11 cellular contexts compared by ENCODE assay signal in genomic region chr12:124422142-124422569, GRCh38.
DNase-seq lines count a peak whose midpoint lies in the region; ATAC-seq and TF ChIP-seq lines count a peak whose summit lies in the region.
"Had no signal": no experiment of that assay in that cellular context is flagged by ENCODE, and none has a peak within 500 bp of the region (broad histone marks: within the 10 kb centered on the region; RNA-seq: fewer than 3 reads in every experiment).

No MANE protein-coding gene starts in this region.

- no peak overlapping the region for H3K4me3 Mint-ChIP-seq in activated CD8-positive, alpha-beta T cell treated with anti-CD3 and anti-CD28 coated beads, Interleukin-2, amount 10 ng/mL, durations not matched to agents 7 days and 5 days
- H3K4me3 Mint-ChIP-seq: activated T-cell treated with anti-CD3 and anti-CD28 coated beads, Interleukin-2, amount 50 U/mL, for 72 hours had no signal

- H3K36me3 ChIP-seq in hepatocyte (replicated peaks; ENCODE audit: insufficient read depth, low read depth) (no peaks in the 10 kb centered on the region), suprapubic skin (peaks cover 73% of the 10 kb centered on the region)

- H3K4me1 Mint-ChIP-seq in activated CD8-positive, alpha-beta T cell treated with anti-CD3 and anti-CD28 coated beads, Interleukin-2, amount 10 ng/mL, durations not matched to agents 7 days and 5 days (ENCODE audit: low read depth): no peaks in the 10 kb centered on the region

- no peaks in the 10 kb centered on the region for H3K27me3 ChIP-seq in hepatocyte
- H3K27me3 ChIP-seq in suprapubic skin: no peaks in the 10 kb centered on the region

- no peak overlapping the region for H3K4me3 ChIP-seq in hepatocyte
- H3K4me3 ChIP-seq in suprapubic skin: peak overlapping the region; percentile 38

- no peak overlapping the region for H3K27ac Mint-ChIP-seq in activated CD8-positive, alpha-beta T cell treated with anti-CD3 and anti-CD28 coated beads, Interleukin-2, amount 10 ng/mL, durations not matched to agents 7 days and 5 days
- H3K27ac Mint-ChIP-seq: activated T-cell treated with anti-CD3 and anti-CD28 coated beads, Interleukin-2, amount 50 U/mL, for 72 hours had no signal

- no peaks in the 10 kb centered on the region for H3K9me2 ChIP-seq in hepatocyte (replicated peaks; ENCODE audit: insufficient read depth)

- TF ChIP-seq CTCF in hepatocyte (IDR thresholded peaks at IDR 0.05; ENCODE audit: poor library complexity) (no peak), suprapubic skin (IDR thresholded peaks at IDR 0.05) (no peak)

- peak; percentile 11 for ATAC-seq in SK-N-SH treated with all-trans-retinoic acid at 6 μM for 48 hours
- ATAC-seq in GM18498 (IDR thresholded peaks at IDR 0.05; ENCODE audit: unreplicated experiment): no peak
- ATAC-seq in activated CD8-positive, alpha-beta T cell treated with anti-CD3 and anti-CD28 coated beads, Interleukin-2, amount 10 ng/mL, durations not matched to agents 7 days and 5 days: no peak
- ATAC-seq: activated T-cell treated with anti-CD3 and anti-CD28 coated beads, Interleukin-2, amount 50 U/mL, for 72 hours; stimulated activated naive CD8-positive, alpha-beta T cell treated with anti-CD3 and anti-CD28 coated beads, Interleukin-15, Interleukin-2, amounts not matched to agents 100 U/mL and 50 U/mL, for 24 hours had no signal

- peaks cover 21% of the 10 kb centered on the region for H3K36me3 Mint-ChIP-seq in activated CD8-positive, alpha-beta T cell treated with anti-CD3 and anti-CD28 coated beads, Interleukin-2, amount 10 ng/mL, durations not matched to agents 7 days and 5 days (ENCODE audit: low read depth)

- peaks cover 14% of the 10 kb centered on the region for H3K79me2 ChIP-seq in hepatocyte

- H3K27me3 Mint-ChIP-seq in activated CD8-positive, alpha-beta T cell treated with anti-CD3 and anti-CD28 coated beads, Interleukin-2, amount 10 ng/mL, durations not matched to agents 7 days and 5 days (ENCODE audit: low read depth): no peaks in the 10 kb centered on the region

- CTCF ChIA-PET in activated CD8-positive, alpha-beta T cell treated with anti-CD3 and anti-CD28 coated beads, Interleukin-2, amount 10 ng/mL, durations not matched to agents 7 days and 5 days (lab: Charles Lee): no interaction called here

- H4K20me1 ChIP-seq in hepatocyte (ENCODE audit: insufficient read depth, poor library complexity, severe bottlenecking): no peaks in the 10 kb centered on the region

- H3K27ac ChIP-seq in hepatocyte (peak overlapping the region; percentile 93), suprapubic skin (peak overlapping the region; percentile 89)

- no peak for TF ChIP-seq POLR2A in suprapubic skin (IDR thresholded peaks at IDR 0.05)

- POLR2A ChIA-PET in activated CD8-positive, alpha-beta T cell treated with anti-CD3 and anti-CD28 coated beads, Interleukin-2, amount 10 ng/mL, durations not matched to agents 7 days and 5 days (lab: Charles Lee): no interaction called here

- peaks cover 19% of the 10 kb centered on the region for H3K4me1 ChIP-seq in hepatocyte (ENCODE audit: insufficient read depth)
- peaks cover 48% of the 10 kb centered on the region for H3K4me1 ChIP-seq in suprapubic skin

- 80% methylated on average over 15 of the region's 16 CpGs for WGBS in hepatocyte (ENCODE audit: low lambda C conversion rate, missing lambda C conversion rate)
- no CpG with 5 or more reads among the region's 16 CpGs for WGBS in suprapubic skin

- no peak for TF ChIP-seq EP300 in suprapubic skin (IDR thresholded peaks at IDR 0.05)

- no peaks in the 10 kb centered on the region for H3K9me3 Mint-ChIP-seq in activated CD8-positive, alpha-beta T cell treated with anti-CD3 and anti-CD28 coated beads, Interleukin-2, amount 10 ng/mL, durations not matched to agents 7 days and 5 days (ENCODE audit: insufficient read depth)
- H3K9me3 Mint-ChIP-seq: activated T-cell treated with anti-CD3 and anti-CD28 coated beads, Interleukin-2, amount 50 U/mL, for 72 hours had no signal

- peak; percentile 63 for DNase-seq in HK-2 (ENCODE audit: unreplicated experiment)
- peak; percentile 72 for DNase-seq in hepatocyte (ENCODE audit: low spot score)
- no peak for DNase-seq in suprapubic skin (ENCODE audit: low spot score in 2 of 2)
- DNase-seq in occipital lobe (lab: John Stamatoyannopoulos, UW): no peak
- DNase-seq in activated CD4-positive, alpha-beta T cell treated with anti-CD3 and anti-CD28 coated beads, Interleukin-2, amount 50 U/mL, for 1 hour: no peak
- no peak for DNase-seq in activated CD8-positive, alpha-beta T cell treated with anti-CD3 and anti-CD28 coated beads, Interleukin-2, amount 10 ng/mL, durations not matched to agents 7 days and 5 days
- DNase-seq: activated T-cell treated with anti-CD3 and anti-CD28 coated beads, Interleukin-2, amount 50 U/mL, for 72 hours; NCI-H1436 treated with DMSO at 0.1 percent for 48 hours; stimulated activated naive CD8-positive, alpha-beta T cell treated with anti-CD3 and anti-CD28 coated beads, Interleukin-15, Interleukin-2, amounts not matched to agents 100 U/mL and 50 U/mL, for 24 hours had no signal

- H3K9me3 ChIP-seq in hepatocyte (ENCODE audit: low read depth) (no peaks in the 10 kb centered on the region), suprapubic skin (no peaks in the 10 kb centered on the region)

- H2AFZ ChIP-seq in hepatocyte: no peak overlapping the region

- H3K4me2 ChIP-seq in hepatocyte: peak overlapping the region; percentile 56

TF ChIP-seq in SK-N-SH treated with all-trans-retinoic acid at 6 μM for 48 hours, 23 proteins besides CTCF, POLR2A, EP300 and RAD21:
- TF ChIP-seq ZNF565 (CRISPR knock-in tag; conservative IDR thresholded peaks at IDR 0.05; ENCODE audit: low read depth): no peak
TF ChIP-seq in SK-N-SH treated with all-trans-retinoic acid at 6 μM for 48 hours: peak in this region for 0.

Comparison
In these comparisons a context has a peak if more than half of its experiments do, and no peak if none do; other contexts are left out.
1. DNase-seq: peak in HK-2 (single experiment) and hepatocyte (single experiment); none in suprapubic skin (0 of 2), occipital lobe (single experiment), activated CD4-positive, alpha-beta T cell treated with anti-CD3 and anti-CD28 coated beads, Interleukin-2, amount 50 U/mL, for 1 hour (single experiment) and activated CD8-positive, alpha-beta T cell treated with anti-CD3 and anti-CD28 coated beads, Interleukin-2, amount 10 ng/mL, durations not matched to agents 7 days and 5 days (single experiment).